ENCODE assay signal across 12 cellular contexts in genomic region chr6:13406051-13406477, GRCh38.
DNase-seq lines count a peak whose midpoint lies in the region; ATAC-seq and TF ChIP-seq lines count a peak whose summit lies in the region.
"Had no signal": no experiment of that assay in that cellular context is flagged by ENCODE, and none has a peak within 500 bp of the region (broad histone marks: within the 10 kb centered on the region; RNA-seq: fewer than 3 reads in every experiment).

No MANE protein-coding gene starts in this region.

- no peaks in the 10 kb centered on the region for H3K9me3 ChIP-seq in sigmoid colon
- no peaks in the 10 kb centered on the region for H3K9me3 ChIP-seq in CD8-positive, alpha-beta T cell (ENCODE audit: low read length)
- no peaks in the 10 kb centered on the region for H3K9me3 ChIP-seq in ovary

- no peaks in the 10 kb centered on the region for H3K36me3 ChIP-seq in sigmoid colon
- no peaks in the 10 kb centered on the region for H3K36me3 ChIP-seq in CD8-positive, alpha-beta T cell (ENCODE audit: insufficient read depth, low read length)
- H3K36me3 ChIP-seq in ovary: no peaks in the 10 kb centered on the region

- no peak for TF ChIP-seq CTCF in WTC11 (IDR thresholded peaks at IDR 0.05)
- TF ChIP-seq CTCF in sigmoid colon (IDR thresholded peaks at IDR 0.05): no peak
- TF ChIP-seq CTCF in RWPE1 (conservative IDR thresholded peaks at IDR 0.05; ENCODE audit: low read depth): no peak
- TF ChIP-seq CTCF in CD8-positive, alpha-beta T cell (IDR thresholded peaks at IDR 0.05): no peak
- TF ChIP-seq CTCF in ovary (IDR thresholded peaks at IDR 0.05): no peak

- intact Hi-C loops in sigmoid colon (cut with DNase I): no loop called here
- intact Hi-C loops in CD8-positive, alpha-beta T cell (cut with DNase I, micrococcal nuclease): no loop called here
- intact Hi-C loops in ovary (cut with DNase I): no loop called here

- 78 to 86% methylated on average over 9 of the region's 9 CpGs for WGBS in sigmoid colon, 2 donors
- 80 to 89% (median 89%) methylated on average over 9 of the region's 9 CpGs for WGBS in ovary, 3 donors

- H3K4me3 Mint-ChIP-seq in WTC11: no peak overlapping the region
- H3K4me3 Mint-ChIP-seq in CD8-positive, alpha-beta T cell: no peak overlapping the region
- H3K4me3 Mint-ChIP-seq: IgD-negative memory B cell; T-helper 1 cell treated with Interleukin-12 subunit alpha and Interleukin-12 subunit beta and Interleukin-4 antibody, amounts not matched to agents 30 μg/mL and 1 μg/mL, for 36 hours had no signal

- H3K9me3 Mint-ChIP-seq in WTC11: peaks cover 8% of the 10 kb centered on the region
- no peaks in the 10 kb centered on the region for H3K9me3 Mint-ChIP-seq in CD8-positive, alpha-beta T cell
- H3K9me3 Mint-ChIP-seq: IgD-negative memory B cell had no signal

- POLR2A ChIA-PET in WTC11 (lab: Charles Lee) (interaction anchor here (0.6 kb wide), 1 partner anchor 47 kb away, joined by 5 read pairs; no protein-coding TSS in a partner anchor), RWPE1 (lab: Yijun Ruan, JAX; ENCODE audit: low non-redundant PET) (no interaction called here)
- POLR2A ChIA-PET in CD8-positive, alpha-beta T cell (lab: Charles Lee): no interaction called here

- ATAC-seq in WTC11 (no peak), HG03025 (IDR thresholded peaks at IDR 0.05; ENCODE audit: low FRiP score, unreplicated experiment) (no peak)
- ATAC-seq in CD8-positive, alpha-beta T cell: no peak

- CTCF ChIA-PET in WTC11 (lab: Charles Lee): interaction anchor here (1.2 to 1.3 kb wide), 2 partner anchors 23 to 219 kb away, joined by 4 read pairs; no protein-coding TSS in a partner anchor
- CTCF ChIA-PET in RWPE1 (lab: Yijun Ruan, JAX): no interaction called here
- CTCF ChIA-PET in CD8-positive, alpha-beta T cell (lab: Charles Lee): no interaction called here

- H3K27me3 Mint-ChIP-seq in WTC11 (ENCODE audit: low read depth): no peaks in the 10 kb centered on the region
- H3K27me3 Mint-ChIP-seq in CD8-positive, alpha-beta T cell (ENCODE audit: low read depth): no peaks in the 10 kb centered on the region
- H3K27me3 Mint-ChIP-seq: IgD-negative memory B cell had no signal

- H3K27ac ChIP-seq in layer of hippocampus (ENCODE audit: low read depth, low read length): peak overlapping the region; percentile 72
- peak overlapping the region in 3 of 4 donors; percentile 34 to 61 (median 56) for H3K27ac ChIP-seq in sigmoid colon
- H3K27ac ChIP-seq in RWPE1: no peak overlapping the region
- no peak overlapping the region for H3K27ac ChIP-seq in CD8-positive, alpha-beta T cell (ENCODE audit: low read depth, low read length)
- H3K27ac ChIP-seq in ovary: no peak overlapping the region

- DNase-seq in D341Med (ENCODE audit: low spot score) (peak; percentile 65), WTC11 (ENCODE audit: low spot score) (no peak), sigmoid colon (no peak), RWPE1 (ENCODE audit: low spot score) (no peak), ovary (no peak)
- no peak for DNase-seq in CD8-positive, alpha-beta T cell
- DNase-seq: activated naive CD4-positive, alpha-beta T cell; NCI-H1436 treated with DMSO at 0.1 percent for 48 hours had no signal

- H3K4me3 ChIP-seq in sigmoid colon: no peak overlapping the region
- H3K4me3 ChIP-seq in CD8-positive, alpha-beta T cell (ENCODE audit: low read depth, low read length): no peak overlapping the region
- H3K4me3 ChIP-seq in ovary: no peak overlapping the region

- no peak overlapping the region for H3K27ac Mint-ChIP-seq in WTC11
- H3K27ac Mint-ChIP-seq in CD8-positive, alpha-beta T cell: no peak overlapping the region
- H3K27ac Mint-ChIP-seq: T-helper 1 cell treated with Interleukin-12 subunit alpha and Interleukin-12 subunit beta and Interleukin-4 antibody, amounts not matched to agents 30 μg/mL and 1 μg/mL, for 36 hours had no signal

- TF ChIP-seq POLR2A in sigmoid colon (IDR thresholded peaks at IDR 0.05) (no peak), ovary (IDR thresholded peaks at IDR 0.05) (no peak)

- H3K27me3 ChIP-seq in layer of hippocampus (ENCODE audit: control insufficient read depth, insufficient read depth, low read length) (no peaks in the 10 kb centered on the region), sigmoid colon (no peaks in the 10 kb centered on the region), ovary (no peaks in the 10 kb centered on the region)
- no peaks in the 10 kb centered on the region for H3K27me3 ChIP-seq in CD8-positive, alpha-beta T cell (ENCODE audit: insufficient read depth, low read length)

- peaks cover 22% of the 10 kb centered on the region for H3K4me1 Mint-ChIP-seq in WTC11
- H3K4me1 Mint-ChIP-seq in CD8-positive, alpha-beta T cell (ENCODE audit: low read depth): no peaks in the 10 kb centered on the region

- no peaks in the 10 kb centered on the region for H3K36me3 Mint-ChIP-seq in WTC11
- no peaks in the 10 kb centered on the region for H3K36me3 Mint-ChIP-seq in CD8-positive, alpha-beta T cell

- TF ChIP-seq EP300 in sigmoid colon (IDR thresholded peaks at IDR 0.05) (no peak), ovary (IDR thresholded peaks at IDR 0.05) (no peak)

- H3K4me1 ChIP-seq in sigmoid colon (peaks cover 0 to 54% (median 30%) of the 10 kb centered on the region in 4 donors), ovary (ENCODE audit: insufficient read depth) (no peaks in the 10 kb centered on the region)
- H3K4me1 ChIP-seq in CD8-positive, alpha-beta T cell (ENCODE audit: insufficient read depth, low read length): no peaks in the 10 kb centered on the region

TF ChIP-seq in WTC11, 78 proteins besides CTCF, POLR2A, EP300 and RAD21:
- 0 out of 2 replicates have a peak, but pooled peaks have one; percentile 22 for TF ChIP-seq GABPB1 (CRISPR knock-in tag; IDR thresholded peaks at IDR 0.05)
- no peak for TF ChIP-seq TEAD4 (CRISPR knock-in tag; IDR thresholded peaks at IDR 0.05)

Comparison
In these comparisons a context has a peak if more than half of its experiments do, and no peak if none do; other contexts are left out.
1. H3K27ac ChIP-seq: peak in layer of hippocampus (single experiment) and sigmoid colon (3 of 4); none in RWPE1 (single experiment), CD8-positive, alpha-beta T cell (single experiment) and ovary (0 of 2).